1 cellular context compared by ENCODE assay signal in genomic region chr5:6705088-6705487, GRCh38.
TF ChIP-seq lines count a peak whose summit lies in the region.

No MANE protein-coding gene starts in this region.

TF ChIP-seq in GM12878, 131 proteins besides CTCF, POLR2A, EP300 and RAD21 (continued from another document):
- TF ChIP-seq CEBPZ (IDR thresholded peaks at IDR 0.05; ENCODE audit: low read depth, low read length) (no peak), BCL3 (IDR thresholded peaks at IDR 0.05; ENCODE audit: borderline replicate concordance, insufficient read depth, low read depth, low read length, poor library complexity, severe bottlenecking) (peak; percentile 29), MTA3 (IDR thresholded peaks at IDR 0.05; ENCODE audit: borderline replicate concordance, low read length) (no peak)
TF ChIP-seq in GM12878: peak in this region for 26.
